Comparison of ENCODE assay signal across 19 cellular contexts in the genomic region with DNA sequence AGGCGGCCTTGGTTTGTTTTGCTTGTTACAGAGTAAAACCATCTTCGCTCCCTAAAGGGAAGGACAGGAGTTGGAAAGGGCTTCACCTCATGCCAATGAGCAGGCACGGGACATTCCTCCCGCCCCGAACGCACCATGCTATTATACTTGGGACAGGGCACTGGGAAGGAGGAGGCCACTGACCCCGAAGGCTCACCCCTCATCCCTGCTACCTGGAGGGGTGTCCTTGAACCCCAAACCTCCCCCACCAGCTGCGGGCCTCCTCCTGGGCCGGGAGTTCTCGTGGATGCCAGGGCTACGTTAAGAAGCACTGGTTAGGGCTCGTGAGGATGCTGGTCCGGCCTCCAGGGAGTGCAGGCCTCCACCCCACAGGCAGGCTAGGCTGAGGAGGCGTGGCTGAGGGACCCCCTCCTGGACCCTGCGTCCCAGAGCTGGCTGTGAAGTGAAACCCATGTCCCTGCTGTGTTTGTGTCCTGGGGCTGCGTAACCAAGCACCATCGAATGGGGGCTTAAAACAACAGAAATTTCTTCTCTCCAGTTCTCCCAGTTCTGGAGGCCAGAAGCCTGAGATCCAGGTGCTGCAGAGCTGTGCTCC.
A peak's percentile ranks its signal among the peaks of the same experiment; 100 is the strongest.
DNase-seq lines count a peak whose midpoint lies in the region; ATAC-seq and TF ChIP-seq lines count a peak whose summit lies in the region.
"Had no signal": no experiment of that assay in that cellular context is flagged by ENCODE, and none has a peak within 500 bp of the region (broad histone marks: within the 10 kb centered on the region; RNA-seq: fewer than 3 reads in every experiment).

No MANE protein-coding gene starts in this region.

- TF ChIP-seq CTCF in HEK293 (tag by site-specific recombination; IDR thresholded peaks at IDR 0.05), result no peak

- H3K4me1 ChIP-seq in BLaER1 treated with 17β-estradiol and CSF1 and Interleukin-3, amounts not matched to agents 10 nM and 100 nM, result peaks cover 20 to 61% (median 54%) of the 10 kb centered on the region in 10 experiments
- no peaks in the 10 kb centered on the region for H3K4me1 ChIP-seq in HEK293 (ENCODE audit: control insufficient read depth, insufficient read depth, low read length)

- H3K36me3 Mint-ChIP-seq in memory B cell, result peaks cover 17% of the 10 kb centered on the region
- H3K36me3 Mint-ChIP-seq in stimulated activated memory B cell treated with anti-CD40 and anti-IgM and Interleukin-4, amounts not matched to agents 10 μg/mL and 1 μg/mL and 100 μg/mL, for 72 hours, result peaks cover 48% of the 10 kb centered on the region

- H3K4me3 Mint-ChIP-seq in memory B cell, result no peak overlapping the region
- H3K4me3 Mint-ChIP-seq in stimulated activated memory B cell treated with anti-CD40 and anti-IgM and Interleukin-4, amounts not matched to agents 10 μg/mL and 1 μg/mL and 100 μg/mL, for 72 hours, result no peak overlapping the region
- H3K4me3 Mint-ChIP-seq: CD4-positive, alpha-beta T cell had no signal

- H3K4me3 ChIP-seq in BLaER1 treated with 17β-estradiol and CSF1 and Interleukin-3, amounts not matched to agents 10 nM and 100 nM, result no peak overlapping the region
- no peak overlapping the region for H3K4me3 ChIP-seq in HEK293 (ENCODE audit: low read depth, low read length)

- peaks cover 0 to 78% (median 42%) of the 10 kb centered on the region in 11 experiments; a peak in 19 of 22 replicates for H4K20me1 ChIP-seq in BLaER1 treated with 17β-estradiol and CSF1 and Interleukin-3, amounts not matched to agents 10 nM and 100 nM

- H3K4me1 Mint-ChIP-seq in memory B cell, result peaks cover 44% of the 10 kb centered on the region
- H3K4me1 Mint-ChIP-seq in stimulated activated memory B cell treated with anti-CD40 and anti-IgM and Interleukin-4, amounts not matched to agents 10 μg/mL and 1 μg/mL and 100 μg/mL, for 72 hours, result peaks cover 83% of the 10 kb centered on the region

- no peaks in the 10 kb centered on the region for H3K27me3 Mint-ChIP-seq in memory B cell
- H3K27me3 Mint-ChIP-seq in stimulated activated memory B cell treated with anti-CD40 and anti-IgM and Interleukin-4, amounts not matched to agents 10 μg/mL and 1 μg/mL and 100 μg/mL, for 72 hours, result no peaks in the 10 kb centered on the region
- H3K27me3 Mint-ChIP-seq: CD4-positive, alpha-beta T cell had no signal

- no peaks in the 10 kb centered on the region for H3K9me3 Mint-ChIP-seq in memory B cell
- H3K9me3 Mint-ChIP-seq in stimulated activated memory B cell treated with anti-CD40 and anti-IgM and Interleukin-4, amounts not matched to agents 10 μg/mL and 1 μg/mL and 100 μg/mL, for 72 hours, result peaks cover 8% of the 10 kb centered on the region
- H3K9me3 Mint-ChIP-seq: CD4-positive, alpha-beta T cell had no signal

- peak overlapping the region; percentile 35 for H3K27ac Mint-ChIP-seq in memory B cell
- H3K27ac Mint-ChIP-seq in stimulated activated memory B cell treated with anti-CD40 and anti-IgM and Interleukin-4, amounts not matched to agents 10 μg/mL and 1 μg/mL and 100 μg/mL, for 72 hours, result peak overlapping the region; percentile 92
- H3K27ac Mint-ChIP-seq: CD4-positive, alpha-beta T cell had no signal

- DNase-seq in memory B cell (ENCODE audit: low spot score in 2 of 2) (no peak), NCI-H748 (lab: John Stamatoyannopoulos, UW; ENCODE audit: unreplicated experiment) (no peak), medulla oblongata (ENCODE audit: extremely low spot score) (no peak)
- DNase-seq: CD4-positive, alpha-beta T cell; COR-L47; DMS79 treated with DMSO at 0.1 percent for 48 hours; H7; Karpas-422; MV-4-11; NCI-H2081; NCI-H524 treated with DMSO at 0.1 percent for 48 hours; PC-3; RPMI8226; SIG-M5 had no signal

- H3K4me2 ChIP-seq in BLaER1 treated with 17β-estradiol and CSF1 and Interleukin-3, amounts not matched to agents 10 nM and 100 nM, result peak overlapping the region in 6 of 11 experiments; percentile 41 to 75 (median 66); a peak in 10 of 22 replicates

- H3K9me3 ChIP-seq in BLaER1 treated with 17β-estradiol and CSF1 and Interleukin-3, amounts not matched to agents 10 nM and 100 nM (replicated peaks in 1 of 11), result no peaks in the 10 kb centered on the region
- no peaks in the 10 kb centered on the region for H3K9me3 ChIP-seq in HEK293 (ENCODE audit: control insufficient read depth, insufficient read depth, low read depth, low read length)
- H3K9me3 ChIP-seq: BE2C had no signal

- no peaks in the 10 kb centered on the region for H3K27me3 ChIP-seq in BLaER1 treated with 17β-estradiol and CSF1 and Interleukin-3, amounts not matched to agents 10 nM and 100 nM
- H3K27me3 ChIP-seq: BE2C had no signal

- POLR2A ChIA-PET in HEK293 (lab: Yijun Ruan, JAX), result no interaction called here

- H3K27ac ChIP-seq in BLaER1 treated with 17β-estradiol and CSF1 and Interleukin-3, amounts not matched to agents 10 nM and 100 nM, result no peak overlapping the region; a peak in 1 of 22 replicates
- no peak overlapping the region for H3K27ac ChIP-seq in HEK293 (ENCODE audit: extremely low read depth, low read depth, low read length)

- peaks cover 0 to 5% (median 0%) of the 10 kb centered on the region in 11 experiments; a peak in 2 of 22 replicates for H3K36me3 ChIP-seq in BLaER1 treated with 17β-estradiol and CSF1 and Interleukin-3, amounts not matched to agents 10 nM and 100 nM
- H3K36me3 ChIP-seq in HEK293 (ENCODE audit: control insufficient read depth in 2 of 2, insufficient read depth in 1 of 2, low read length in 2 of 2), result no peaks in the 10 kb centered on the region

- CTCF ChIA-PET in HEK293 (lab: Yijun Ruan, JAX), result interaction anchor here (0.6 to 0.7 kb wide), 2 partner anchors 55 to 1627 kb away, joined by 3 to 4 read pairs; no protein-coding TSS in a partner anchor

- ATAC-seq in memory B cell (ENCODE audit: low read depth), result no peak
- ATAC-seq in stimulated activated memory B cell treated with anti-CD40 and anti-IgM and Interleukin-4, amounts not matched to agents 10 μg/mL and 1 μg/mL and 100 μg/mL, for 72 hours, result no peak
- ATAC-seq in SK-N-SH treated with all-trans-retinoic acid at 6 μM for 48 hours, result no peak
- ATAC-seq: PC-3 had no signal

- no peak overlapping the region for H3K9ac ChIP-seq in BLaER1 treated with 17β-estradiol and CSF1 and Interleukin-3, amounts not matched to agents 10 nM and 100 nM

TF ChIP-seq in HEK293, 187 proteins besides CTCF, POLR2A, EP300 and RAD21:
- no peak for TF ChIP-seq ZFP37 (tag by site-specific recombination; IDR thresholded peaks at IDR 0.05)
- peak; percentile 66 for TF ChIP-seq ZIC2 (tag by site-specific recombination; IDR thresholded peaks at IDR 0.05)

TF ChIP-seq in SK-N-SH treated with all-trans-retinoic acid at 6 μM for 48 hours, 23 proteins besides CTCF, POLR2A, EP300 and RAD21:
- TF ChIP-seq ZNF70 (CRISPR knock-in tag; IDR thresholded peaks at IDR 0.05) (no peak), TCF4 (CRISPR knock-in tag; IDR thresholded peaks at IDR 0.05; ENCODE audit: borderline replicate concordance) (no peak), ESRRG (CRISPR knock-in tag; IDR thresholded peaks at IDR 0.05) (no peak), ZFP30 (CRISPR knock-in tag; IDR thresholded peaks at IDR 0.05) (no peak), GLIS3 (CRISPR knock-in tag; IDR thresholded peaks at IDR 0.05) (no peak), OSR1 (CRISPR knock-in tag; IDR thresholded peaks at IDR 0.05) (no peak)
- TF ChIP-seq, protein P1, sequence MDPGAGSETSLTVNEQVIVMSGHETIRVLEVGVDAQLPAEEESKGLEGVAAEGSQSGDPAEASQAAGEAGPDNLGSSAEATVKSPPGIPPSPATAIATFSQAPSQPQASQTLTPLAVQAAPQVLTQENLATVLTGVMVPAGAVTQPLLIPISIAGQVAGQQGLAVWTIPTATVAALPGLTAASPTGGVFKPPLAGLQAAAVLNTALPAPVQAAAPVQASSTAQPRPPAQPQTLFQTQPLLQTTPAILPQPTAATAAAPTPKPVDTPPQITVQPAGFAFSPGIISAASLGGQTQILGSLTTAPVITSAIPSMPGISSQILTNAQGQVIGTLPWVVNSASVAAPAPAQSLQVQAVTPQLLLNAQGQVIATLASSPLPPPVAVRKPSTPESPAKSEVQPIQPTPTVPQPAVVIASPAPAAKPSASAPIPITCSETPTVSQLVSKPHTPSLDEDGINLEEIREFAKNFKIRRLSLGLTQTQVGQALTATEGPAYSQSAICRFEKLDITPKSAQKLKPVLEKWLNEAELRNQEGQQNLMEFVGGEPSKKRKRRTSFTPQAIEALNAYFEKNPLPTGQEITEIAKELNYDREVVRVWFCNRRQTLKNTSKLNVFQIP (CRISPR knock-in tag; IDR thresholded peaks at IDR 0.05; ENCODE audit: borderline replicate concordance, low read depth), result no peak
- TF ChIP-seq, protein P2, sequence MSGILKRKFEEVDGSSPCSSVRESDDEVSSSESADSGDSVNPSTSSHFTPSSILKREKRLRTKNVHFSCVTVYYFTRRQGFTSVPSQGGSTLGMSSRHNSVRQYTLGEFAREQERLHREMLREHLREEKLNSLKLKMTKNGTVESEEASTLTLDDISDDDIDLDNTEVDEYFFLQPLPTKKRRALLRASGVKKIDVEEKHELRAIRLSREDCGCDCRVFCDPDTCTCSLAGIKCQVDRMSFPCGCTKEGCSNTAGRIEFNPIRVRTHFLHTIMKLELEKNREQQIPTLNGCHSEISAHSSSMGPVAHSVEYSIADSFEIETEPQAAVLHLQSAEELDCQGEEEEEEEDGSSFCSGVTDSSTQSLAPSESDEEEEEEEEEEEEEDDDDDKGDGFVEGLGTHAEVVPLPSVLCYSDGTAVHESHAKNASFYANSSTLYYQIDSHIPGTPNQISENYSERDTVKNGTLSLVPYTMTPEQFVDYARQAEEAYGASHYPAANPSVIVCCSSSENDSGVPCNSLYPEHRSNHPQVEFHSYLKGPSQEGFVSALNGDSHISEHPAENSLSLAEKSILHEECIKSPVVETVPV (CRISPR knock-in tag; IDR thresholded peaks at IDR 0.05), result no peak
